1 cellular context compared by ENCODE assay signal in genomic region chr7:100673302-100673941, GRCh38.
TF ChIP-seq lines count a peak whose summit lies in the region.

Gene GNB2, plus strand, starts transcription at chr7:100673740. Its CDS starts 2,526 bp downstream, at chr7:100676266.

TF ChIP-seq in K562, 482 proteins besides CTCF, POLR2A, EP300 and RAD21 (continued from another document and continues in another):
- TF ChIP-seq, protein P1, sequence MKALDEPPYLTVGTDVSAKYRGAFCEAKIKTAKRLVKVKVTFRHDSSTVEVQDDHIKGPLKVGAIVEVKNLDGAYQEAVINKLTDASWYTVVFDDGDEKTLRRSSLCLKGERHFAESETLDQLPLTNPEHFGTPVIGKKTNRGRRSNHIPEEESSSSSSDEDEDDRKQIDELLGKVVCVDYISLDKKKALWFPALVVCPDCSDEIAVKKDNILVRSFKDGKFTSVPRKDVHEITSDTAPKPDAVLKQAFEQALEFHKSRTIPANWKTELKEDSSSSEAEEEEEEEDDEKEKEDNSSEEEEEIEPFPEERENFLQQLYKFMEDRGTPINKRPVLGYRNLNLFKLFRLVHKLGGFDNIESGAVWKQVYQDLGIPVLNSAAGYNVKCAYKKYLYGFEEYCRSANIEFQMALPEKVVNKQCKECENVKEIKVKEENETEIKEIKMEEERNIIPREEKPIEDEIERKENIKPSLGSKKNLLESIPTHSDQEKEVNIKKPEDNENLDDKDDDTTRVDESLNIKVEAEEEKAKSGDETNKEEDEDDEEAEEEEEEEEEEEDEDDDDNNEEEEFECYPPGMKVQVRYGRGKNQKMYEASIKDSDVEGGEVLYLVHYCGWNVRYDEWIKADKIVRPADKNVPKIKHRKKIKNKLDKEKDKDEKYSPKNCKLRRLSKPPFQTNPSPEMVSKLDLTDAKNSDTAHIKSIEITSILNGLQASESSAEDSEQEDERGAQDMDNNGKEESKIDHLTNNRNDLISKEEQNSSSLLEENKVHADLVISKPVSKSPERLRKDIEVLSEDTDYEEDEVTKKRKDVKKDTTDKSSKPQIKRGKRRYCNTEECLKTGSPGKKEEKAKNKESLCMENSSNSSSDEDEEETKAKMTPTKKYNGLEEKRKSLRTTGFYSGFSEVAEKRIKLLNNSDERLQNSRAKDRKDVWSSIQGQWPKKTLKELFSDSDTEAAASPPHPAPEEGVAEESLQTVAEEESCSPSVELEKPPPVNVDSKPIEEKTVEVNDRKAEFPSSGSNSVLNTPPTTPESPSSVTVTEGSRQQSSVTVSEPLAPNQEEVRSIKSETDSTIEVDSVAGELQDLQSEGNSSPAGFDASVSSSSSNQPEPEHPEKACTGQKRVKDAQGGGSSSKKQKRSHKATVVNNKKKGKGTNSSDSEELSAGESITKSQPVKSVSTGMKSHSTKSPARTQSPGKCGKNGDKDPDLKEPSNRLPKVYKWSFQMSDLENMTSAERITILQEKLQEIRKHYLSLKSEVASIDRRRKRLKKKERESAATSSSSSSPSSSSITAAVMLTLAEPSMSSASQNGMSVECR (CRISPR knock-in tag; IDR thresholded peaks at IDR 0.05): peak; percentile 47
- peak; percentile 68 for TF ChIP-seq SOX6 (IDR thresholded peaks at IDR 0.05)
- no peak for TF ChIP-seq KDM1A (IDR thresholded peaks at IDR 0.05)
- TF ChIP-seq PYGO2 (tag; IDR thresholded peaks at IDR 0.05): no peak
- TF ChIP-seq NR4A1 (CRISPR knock-in tag; IDR thresholded peaks at IDR 0.05): no peak
- peak; percentile 75 for TF ChIP-seq NR4A1 (tag; IDR thresholded peaks at IDR 0.05)
- peak in 1 of 2 experiments; percentile 66; a peak in 2 of 4 replicates for TF ChIP-seq RCOR1 (IDR thresholded peaks at IDR 0.05; ENCODE audit: borderline replicate concordance in 1 of 2, low read depth in 2 of 2, low read length in 2 of 2)
- no peak for TF ChIP-seq YBX1 (IDR thresholded peaks at IDR 0.05)
- no peak for TF ChIP-seq MBD1 (CRISPR knock-in tag; IDR thresholded peaks at IDR 0.05)
- peak; percentile 93 for TF ChIP-seq ZBTB33 (CRISPR knock-in tag; IDR thresholded peaks at IDR 0.05)
- peak; percentile 53; the same call in 1 of the 2 replicates for TF ChIP-seq NCOA1 (IDR thresholded peaks at IDR 0.05; ENCODE audit: low read depth)
- TF ChIP-seq, protein P2, sequence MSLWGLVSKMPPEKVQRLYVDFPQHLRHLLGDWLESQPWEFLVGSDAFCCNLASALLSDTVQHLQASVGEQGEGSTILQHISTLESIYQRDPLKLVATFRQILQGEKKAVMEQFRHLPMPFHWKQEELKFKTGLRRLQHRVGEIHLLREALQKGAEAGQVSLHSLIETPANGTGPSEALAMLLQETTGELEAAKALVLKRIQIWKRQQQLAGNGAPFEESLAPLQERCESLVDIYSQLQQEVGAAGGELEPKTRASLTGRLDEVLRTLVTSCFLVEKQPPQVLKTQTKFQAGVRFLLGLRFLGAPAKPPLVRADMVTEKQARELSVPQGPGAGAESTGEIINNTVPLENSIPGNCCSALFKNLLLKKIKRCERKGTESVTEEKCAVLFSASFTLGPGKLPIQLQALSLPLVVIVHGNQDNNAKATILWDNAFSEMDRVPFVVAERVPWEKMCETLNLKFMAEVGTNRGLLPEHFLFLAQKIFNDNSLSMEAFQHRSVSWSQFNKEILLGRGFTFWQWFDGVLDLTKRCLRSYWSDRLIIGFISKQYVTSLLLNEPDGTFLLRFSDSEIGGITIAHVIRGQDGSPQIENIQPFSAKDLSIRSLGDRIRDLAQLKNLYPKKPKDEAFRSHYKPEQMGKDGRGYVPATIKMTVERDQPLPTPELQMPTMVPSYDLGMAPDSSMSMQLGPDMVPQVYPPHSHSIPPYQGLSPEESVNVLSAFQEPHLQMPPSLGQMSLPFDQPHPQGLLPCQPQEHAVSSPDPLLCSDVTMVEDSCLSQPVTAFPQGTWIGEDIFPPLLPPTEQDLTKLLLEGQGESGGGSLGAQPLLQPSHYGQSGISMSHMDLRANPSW (CRISPR knock-in tag; IDR thresholded peaks at IDR 0.05): no peak
- TF ChIP-seq PRPF4 (IDR thresholded peaks at IDR 0.05; ENCODE audit: insufficient read depth, low read depth, low read length, poor library complexity, severe bottlenecking): no peak
- TF ChIP-seq ZNF316 (IDR thresholded peaks at IDR 0.05): 0 out of 2 replicates have a peak, but pooled peaks have one; percentile 23
- no peak for TF ChIP-seq ZNF146 (CRISPR knock-in tag; IDR thresholded peaks at IDR 0.05; ENCODE audit: unreplicated experiment)
- TF ChIP-seq RFX5 (IDR thresholded peaks at IDR 0.05; ENCODE audit: low read depth, low read length): no peak
- no peak for TF ChIP-seq SMAD2 (IDR thresholded peaks at IDR 0.05; ENCODE audit: low read depth, low read length)
- no peak for TF ChIP-seq MLLT1 (IDR thresholded peaks at IDR 0.05)
- no peak for TF ChIP-seq IRF2 (CRISPR knock-in tag; IDR thresholded peaks at IDR 0.05)
- no peak for TF ChIP-seq BRCA1 (IDR thresholded peaks at IDR 0.05)
- TF ChIP-seq BRCA1 (CRISPR knock-in tag; IDR thresholded peaks at IDR 0.05): no peak
- peak in 1 of 2 experiments; percentile 56; a peak in 2 of 4 replicates for TF ChIP-seq TRIM24 (IDR thresholded peaks at IDR 0.05)
- no peak for TF ChIP-seq TAF15 (IDR thresholded peaks at IDR 0.05; ENCODE audit: low read depth, low read length)
- TF ChIP-seq GTF2A2 (tag; IDR thresholded peaks at IDR 0.05): no peak
- no peak for TF ChIP-seq CHCHD3 (CRISPR knock-in tag; IDR thresholded peaks at IDR 0.05)
- TF ChIP-seq RBM17 (IDR thresholded peaks at IDR 0.05; ENCODE audit: borderline replicate concordance, low read depth, low read length): no peak
- peak in 1 of 2 experiments; percentile 49; a peak in 1 of 4 replicates for TF ChIP-seq HDAC1 (IDR thresholded peaks at IDR 0.05)
- peak; percentile 54; the same call in 1 of the 2 replicates for TF ChIP-seq MYNN (IDR thresholded peaks at IDR 0.05)
- TF ChIP-seq MYNN (CRISPR knock-in tag; IDR thresholded peaks at IDR 0.05): no peak
- TF ChIP-seq DDX20 (tag; IDR thresholded peaks at IDR 0.05; ENCODE audit: low read depth): no peak
- no peak for TF ChIP-seq CREBBP (IDR thresholded peaks at IDR 0.05; ENCODE audit: low read depth, low read length)
- peak; percentile 13; the same call in 1 of the 2 replicates for TF ChIP-seq PHF8 (IDR thresholded peaks at IDR 0.05; ENCODE audit: borderline replicate concordance, low read length)
- TF ChIP-seq L3MBTL2 (IDR thresholded peaks at IDR 0.05): peak; percentile 91
- TF ChIP-seq CBX5 (IDR thresholded peaks at IDR 0.05; ENCODE audit: borderline replicate concordance, low read depth): no peak
- peak in 1 of 2 experiments; percentile 100; a peak in 2 of 4 replicates for TF ChIP-seq FOXK2 (conservative IDR thresholded peaks at IDR 0.05 in 1 of 2, IDR thresholded peaks at IDR 0.05 in 1 of 2; ENCODE audit: low read depth in 2 of 2)
- peak; percentile 59; the same call in 1 of the 2 replicates for TF ChIP-seq TARDBP (IDR thresholded peaks at IDR 0.05)
- TF ChIP-seq, protein P3, sequence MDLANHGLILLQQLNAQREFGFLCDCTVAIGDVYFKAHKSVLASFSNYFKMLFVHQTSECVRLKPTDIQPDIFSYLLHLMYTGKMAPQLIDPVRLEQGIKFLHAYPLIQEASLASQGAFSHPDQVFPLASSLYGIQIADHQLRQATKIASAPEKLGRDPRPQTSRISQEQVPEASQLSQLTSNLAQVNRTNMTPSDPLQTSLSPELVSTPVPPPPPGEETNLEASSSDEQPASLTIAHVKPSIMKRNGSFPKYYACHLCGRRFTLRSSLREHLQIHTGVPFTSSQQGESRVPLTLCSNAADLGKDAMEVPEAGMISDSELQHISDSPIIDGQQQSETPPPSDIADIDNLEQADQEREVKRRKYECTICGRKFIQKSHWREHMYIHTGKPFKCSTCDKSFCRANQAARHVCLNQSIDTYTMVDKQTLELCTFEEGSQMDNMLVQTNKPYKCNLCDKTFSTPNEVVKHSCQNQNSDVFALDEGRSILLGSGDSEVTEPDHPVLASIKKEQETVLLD (IDR thresholded peaks at IDR 0.05): no peak
- TF ChIP-seq PKNOX1 (IDR thresholded peaks at IDR 0.05): peak; percentile 51; the same call in 1 of the 2 replicates
- TF ChIP-seq, protein P4, sequence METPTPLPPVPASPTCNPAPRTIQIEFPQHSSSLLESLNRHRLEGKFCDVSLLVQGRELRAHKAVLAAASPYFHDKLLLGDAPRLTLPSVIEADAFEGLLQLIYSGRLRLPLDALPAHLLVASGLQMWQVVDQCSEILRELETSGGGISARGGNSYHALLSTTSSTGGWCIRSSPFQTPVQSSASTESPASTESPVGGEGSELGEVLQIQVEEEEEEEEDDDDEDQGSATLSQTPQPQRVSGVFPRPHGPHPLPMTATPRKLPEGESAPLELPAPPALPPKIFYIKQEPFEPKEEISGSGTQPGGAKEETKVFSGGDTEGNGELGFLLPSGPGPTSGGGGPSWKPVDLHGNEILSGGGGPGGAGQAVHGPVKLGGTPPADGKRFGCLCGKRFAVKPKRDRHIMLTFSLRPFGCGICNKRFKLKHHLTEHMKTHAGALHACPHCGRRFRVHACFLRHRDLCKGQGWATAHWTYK (CRISPR knock-in tag; IDR thresholded peaks at IDR 0.05): peak; percentile 55; the same call in 1 of the 2 replicates
- peak; percentile 100 for TF ChIP-seq ATF7 (IDR thresholded peaks at IDR 0.05)
- TF ChIP-seq HDAC2 (IDR thresholded peaks at IDR 0.05): peak; percentile 35; the same call in 1 of the 2 replicates
